Comparison of ENCODE assay signal across 6 cellular contexts in the genomic region with DNA sequence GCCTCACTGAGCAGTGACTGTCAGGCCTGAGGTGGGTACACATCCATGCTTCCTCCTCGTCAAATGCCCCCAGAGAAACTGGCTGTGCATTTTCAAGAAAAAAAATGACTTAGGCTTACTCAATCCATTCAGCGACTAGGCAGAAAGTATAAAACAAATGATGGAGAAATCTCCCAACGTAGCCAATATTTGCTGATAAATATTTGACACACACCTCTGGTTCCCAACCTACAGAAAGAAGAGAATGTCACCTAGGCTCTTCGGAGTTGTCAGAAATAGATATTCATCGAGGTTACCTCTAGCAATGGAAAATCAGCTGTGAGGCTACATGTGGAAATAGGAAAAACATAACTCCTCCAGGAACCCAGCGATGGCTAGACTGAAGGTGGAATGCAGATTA. TPM values are rescaled to one million over a fixed set of nuclear protein-coding genes. Genes with fewer than 3 reads are reported as not detected.
"Had no signal": no experiment of that assay in that cellular context is flagged by ENCODE, and none has a peak within 500 bp of the region (broad histone marks: within the 10 kb centered on the region; RNA-seq: fewer than 3 reads in every experiment).

No MANE protein-coding gene starts in this region.

- H3K4me2 ChIP-seq: GM23338 had no signal

- ATAC-seq: GM23338 had no signal

- DNase-seq: H9, HCEC 1CT, KBM-7 had no signal

- H2AFZ ChIP-seq: GM23338 had no signal

- H3K27ac ChIP-seq: HL-60 had no signal

- H3K4me3 ChIP-seq: GM23338 had no signal

RNA-seq across cellular contexts. Expression of a gene that starts 12.4 kb away (rescaled TPM):
- polyA plus RNA-seq: IgD-negative memory B cell had no signal
